ENCODE assay signal across 17 cellular contexts in genomic region chr2:199469514-199470360, GRCh38. TPM values are rescaled to one million over a fixed set of nuclear protein-coding genes. Genes with fewer than 3 reads are reported as not detected.
A peak's percentile ranks its signal among the peaks of the same experiment; 100 is the strongest.
DNase-seq lines count a peak whose midpoint lies in the region; ATAC-seq and TF ChIP-seq lines count a peak whose summit lies in the region.
"Had no signal": no experiment of that assay in that cellular context is flagged by ENCODE, and none has a peak within 500 bp of the region (broad histone marks: within the 10 kb centered on the region; RNA-seq: fewer than 3 reads in every experiment).

No MANE protein-coding gene starts in this region.

- in situ Hi-C loops in transverse colon (cut with MboI; ENCODE audit: low pct_ligation_motif_present in 1 of 4, low pct_unique_long_range_greater_than_20kb in 1 of 4, low sequenced_read_pairs in 3 of 4), result loop anchor here in 2 of 4 donors (5.0 to 10.0 kb wide), 3 partner anchors 705 to 1155 kb away; no protein-coding TSS in a partner anchor

- TF ChIP-seq POLR2A in transverse colon (IDR thresholded peaks at IDR 0.05), result no peak

- intact Hi-C loops in naive thymus-derived CD4-positive, alpha-beta T cell (cut with micrococcal nuclease), result loop anchor here (1.0 to 10.0 kb wide), 4 partner anchors 10 to 1667 kb away; partner anchors contain the start of genes PLCL1 (in 1 of the 2) and SGO2 (in 1 of the 2)
- intact Hi-C loops in transverse colon (cut with DNase I; ENCODE audit: low total_unique reads), result no loop called here

- peak overlapping the region; percentile 13 for H3K4me3 Mint-ChIP-seq in activated naive CD8-positive, alpha-beta T cell treated with anti-CD3 and anti-CD28 coated beads, Interleukin-2, amount 10 ng/mL, durations not matched to agents 7 days and 5 days
- no peak overlapping the region for H3K4me3 Mint-ChIP-seq in activated naive CD8-positive, alpha-beta T cell treated with anti-CD3 and anti-CD28 coated beads, Interleukin-2, amount 50 U/mL, for 24 hours
- H3K4me3 Mint-ChIP-seq in naive thymus-derived CD4-positive, alpha-beta T cell, result peak overlapping the region in 9 of 10 donors; percentile 20 to 77 (median 67)

- H3K27ac ChIP-seq in coronary artery (no peak overlapping the region), transverse colon (peak overlapping the region; percentile 83 to 90 (median 87))
- H3K27ac ChIP-seq in naive thymus-derived CD4-positive, alpha-beta T cell (ENCODE audit: low read depth, low read length), result no peak overlapping the region
- H3K27ac ChIP-seq: HL-60, SJSA1 had no signal

- peaks cover 2% of the 10 kb centered on the region for H3K36me3 Mint-ChIP-seq in activated naive CD8-positive, alpha-beta T cell treated with anti-CD3 and anti-CD28 coated beads, Interleukin-2, amount 10 ng/mL, durations not matched to agents 7 days and 5 days
- peaks cover 6% of the 10 kb centered on the region for H3K36me3 Mint-ChIP-seq in activated naive CD8-positive, alpha-beta T cell treated with anti-CD3 and anti-CD28 coated beads, Interleukin-2, amount 50 U/mL, for 24 hours (ENCODE audit: low read depth)
- H3K36me3 Mint-ChIP-seq in naive thymus-derived CD4-positive, alpha-beta T cell, result peaks cover 0 to 13% (median 4%) of the 10 kb centered on the region in 5 donors
- H3K36me3 Mint-ChIP-seq: activated CD4-positive, alpha-beta memory T cell treated with anti-CD3 and anti-CD28 coated beads for 36 hours had no signal

- peaks cover 0 to 19% of the 10 kb centered on the region in 2 donors for H3K4me1 ChIP-seq in naive thymus-derived CD4-positive, alpha-beta T cell (ENCODE audit: control insufficient read depth in 2 of 2, insufficient read depth in 2 of 2, low read length in 2 of 2)
- H3K4me1 ChIP-seq in transverse colon, result peaks cover 0 to 47% (median 28%) of the 10 kb centered on the region in 4 donors
- H3K4me1 ChIP-seq: HAP-1, SJSA1 had no signal

- WGBS in transverse colon (ENCODE audit: low coverage in 1 of 2), 2 donors, result 3 to 6% methylated on average over 5 to 26 of the region's 30 CpGs

- no peak for DNase-seq in activated naive CD8-positive, alpha-beta T cell treated with anti-CD3 and anti-CD28 coated beads, Interleukin-2, amount 10 ng/mL, durations not matched to agents 7 days and 5 days
- no peak for DNase-seq in activated naive CD8-positive, alpha-beta T cell treated with anti-CD3 and anti-CD28 coated beads, Interleukin-2, amount 50 U/mL, for 24 hours
- DNase-seq in coronary artery (ENCODE audit: low spot score), result no peak
- no peak for DNase-seq in naive thymus-derived CD4-positive, alpha-beta T cell
- DNase-seq in transverse colon, result peak; percentile 29
- no peak for DNase-seq in NCI-H526 (lab: John Stamatoyannopoulos, UW)
- DNase-seq: activated naive CD4-positive, alpha-beta T cell treated with anti-CD3 and anti-CD28 coated beads, Interleukin-2, amount 50 U/mL, for 16 hours; NCI-H146; NCI-H446 treated with DMSO at 0.1 percent for 48 hours; stimulated activated CD4-positive, alpha-beta T cell treated with anti-CD3 and anti-CD28 coated beads, Interleukin-4, amount 100 ng/mL, for 24 hours had no signal

- peaks cover 9 to 45% of the 10 kb centered on the region in 2 donors for H3K27me3 ChIP-seq in naive thymus-derived CD4-positive, alpha-beta T cell (ENCODE audit: control insufficient read depth in 2 of 2, insufficient read depth in 2 of 2, low read length in 2 of 2)
- H3K27me3 ChIP-seq in transverse colon, result peaks cover 99% of the 10 kb centered on the region

- no peak for TF ChIP-seq CTCF in coronary artery (IDR thresholded peaks at IDR 0.05)
- no peak for TF ChIP-seq CTCF in transverse colon (IDR thresholded peaks at IDR 0.05)

- H3K27ac Mint-ChIP-seq in activated naive CD8-positive, alpha-beta T cell treated with anti-CD3 and anti-CD28 coated beads, Interleukin-2, amount 10 ng/mL, durations not matched to agents 7 days and 5 days, result peak overlapping the region; percentile 34
- no peak overlapping the region for H3K27ac Mint-ChIP-seq in activated naive CD8-positive, alpha-beta T cell treated with anti-CD3 and anti-CD28 coated beads, Interleukin-2, amount 50 U/mL, for 24 hours
- H3K27ac Mint-ChIP-seq in naive thymus-derived CD4-positive, alpha-beta T cell, result peak overlapping the region in 1 of 9 donors; percentile 23
- H3K27ac Mint-ChIP-seq: activated CD4-positive, alpha-beta memory T cell treated with anti-CD3 and anti-CD28 coated beads for 36 hours had no signal

- POLR2A ChIA-PET in activated naive CD8-positive, alpha-beta T cell treated with anti-CD3 and anti-CD28 coated beads, Interleukin-2, amount 10 ng/mL, durations not matched to agents 7 days and 5 days (lab: Charles Lee), result no interaction called here
- POLR2A ChIA-PET in naive thymus-derived CD4-positive, alpha-beta T cell (lab: Charles Lee), result no interaction called here

- CTCF ChIA-PET in naive thymus-derived CD4-positive, alpha-beta T cell (lab: Charles Lee), result no interaction called here

- H3K4me3 ChIP-seq in coronary artery, result peak overlapping the region; percentile 16
- no peak overlapping the region for H3K4me3 ChIP-seq in naive thymus-derived CD4-positive, alpha-beta T cell (ENCODE audit: low read length)
- H3K4me3 ChIP-seq in transverse colon, result peak overlapping the region in 3 of 4 donors; percentile 25 to 98 (median 40)
- H3K4me3 ChIP-seq: HAP-1, SJSA1 had no signal

- no peaks in the 10 kb centered on the region for H3K9me3 ChIP-seq in naive thymus-derived CD4-positive, alpha-beta T cell (ENCODE audit: control insufficient read depth in 2 of 3, low read length in 3 of 3)
- H3K9me3 ChIP-seq in transverse colon, result no peaks in the 10 kb centered on the region
- H3K9me3 ChIP-seq: HAP-1, SJSA1 had no signal

- peaks cover 3% of the 10 kb centered on the region for H3K9me3 Mint-ChIP-seq in activated naive CD8-positive, alpha-beta T cell treated with anti-CD3 and anti-CD28 coated beads, Interleukin-2, amount 10 ng/mL, durations not matched to agents 7 days and 5 days
- H3K9me3 Mint-ChIP-seq in activated naive CD8-positive, alpha-beta T cell treated with anti-CD3 and anti-CD28 coated beads, Interleukin-2, amount 50 U/mL, for 24 hours, result no peaks in the 10 kb centered on the region
- peaks cover 0 to 22% (median 12%) of the 10 kb centered on the region in 11 donors for H3K9me3 Mint-ChIP-seq in naive thymus-derived CD4-positive, alpha-beta T cell
- H3K9me3 Mint-ChIP-seq: activated CD4-positive, alpha-beta memory T cell treated with anti-CD3 and anti-CD28 coated beads for 36 hours had no signal

- no peak for TF ChIP-seq EP300 in transverse colon (IDR thresholded peaks at IDR 0.05; ENCODE audit: low read depth)

- no peak for ATAC-seq in activated naive CD8-positive, alpha-beta T cell treated with anti-CD3 and anti-CD28 coated beads, Interleukin-2, amount 10 ng/mL, durations not matched to agents 7 days and 5 days (ENCODE audit: low read depth)
- ATAC-seq in activated naive CD8-positive, alpha-beta T cell treated with anti-CD3 and anti-CD28 coated beads, Interleukin-2, amount 50 U/mL, for 24 hours, result no peak
- ATAC-seq in naive thymus-derived CD4-positive, alpha-beta T cell, result no peak
- ATAC-seq in HG03571 (IDR thresholded peaks at IDR 0.05; ENCODE audit: unreplicated experiment) (no peak), GM21825 (IDR thresholded peaks at IDR 0.05; ENCODE audit: unreplicated experiment) (no peak)
- ATAC-seq: sciatic nerve had no signal

- peaks cover 86% of the 10 kb centered on the region for H3K27me3 Mint-ChIP-seq in activated naive CD8-positive, alpha-beta T cell treated with anti-CD3 and anti-CD28 coated beads, Interleukin-2, amount 10 ng/mL, durations not matched to agents 7 days and 5 days
- peaks cover 95% of the 10 kb centered on the region for H3K27me3 Mint-ChIP-seq in activated naive CD8-positive, alpha-beta T cell treated with anti-CD3 and anti-CD28 coated beads, Interleukin-2, amount 50 U/mL, for 24 hours
- H3K27me3 Mint-ChIP-seq in naive thymus-derived CD4-positive, alpha-beta T cell, result peaks cover 89 to 96% (median 93%) of the 10 kb centered on the region in 5 donors

- H3K36me3 ChIP-seq in naive thymus-derived CD4-positive, alpha-beta T cell (ENCODE audit: control insufficient read depth in 2 of 3, insufficient read depth in 3 of 3, low read length in 3 of 3), result no peaks in the 10 kb centered on the region
- H3K36me3 ChIP-seq in transverse colon, result no peaks in the 10 kb centered on the region
- H3K36me3 ChIP-seq: HAP-1, SJSA1 had no signal

- peaks cover 5% of the 10 kb centered on the region for H3K4me1 Mint-ChIP-seq in activated naive CD8-positive, alpha-beta T cell treated with anti-CD3 and anti-CD28 coated beads, Interleukin-2, amount 10 ng/mL, durations not matched to agents 7 days and 5 days
- H3K4me1 Mint-ChIP-seq in activated naive CD8-positive, alpha-beta T cell treated with anti-CD3 and anti-CD28 coated beads, Interleukin-2, amount 50 U/mL, for 24 hours, result peaks cover 5% of the 10 kb centered on the region
- peaks cover 3 to 60% (median 32%) of the 10 kb centered on the region in 7 donors for H3K4me1 Mint-ChIP-seq in naive thymus-derived CD4-positive, alpha-beta T cell

RNA-seq across cellular contexts. Expression of gene SATB2, which starts 12.0 kb away (rescaled TPM):
- under 1 TPM; 0.06 to 0.11 TPM for total RNA-seq in activated naive CD8-positive, alpha-beta T cell treated with anti-CD3 and anti-CD28 coated beads, Interleukin-2, amount 10 ng/mL, durations not matched to agents 7 days and 5 days
- total RNA-seq in naive thymus-derived CD4-positive, alpha-beta T cell, result under 1 TPM in 3 of 5 experiments, not detected in 2; 0.05 to 0.96 (median 0.32) TPM
- not detected for polyA plus RNA-seq in naive thymus-derived CD4-positive, alpha-beta T cell
- 100 to 1,000 TPM; 289 to 316 (median 293) TPM for total RNA-seq in transverse colon

Comparison
In these comparisons a context has a peak if more than half of its experiments do, and no peak if none do; other contexts are left out.
1. H3K27ac ChIP-seq: peak in transverse colon (4 of 4); none in coronary artery (0 of 2) and naive thymus-derived CD4-positive, alpha-beta T cell (single experiment).
2. RNA of gene SATB2, which starts 12.0 kb away (total RNA-seq): 289 to 316 TPM in transverse colon; 0.06 to 0.11 TPM in activated naive CD8-positive, alpha-beta T cell treated with anti-CD3 and anti-CD28 coated beads, Interleukin-2, amount 10 ng/mL, durations not matched to agents 7 days and 5 days and 0.05 to 0.96 TPM in naive thymus-derived CD4-positive, alpha-beta T cell; every median in the first group is over 100 times any median in the second.